ENCODE assay signal across 9 cellular contexts in the genomic region with DNA sequence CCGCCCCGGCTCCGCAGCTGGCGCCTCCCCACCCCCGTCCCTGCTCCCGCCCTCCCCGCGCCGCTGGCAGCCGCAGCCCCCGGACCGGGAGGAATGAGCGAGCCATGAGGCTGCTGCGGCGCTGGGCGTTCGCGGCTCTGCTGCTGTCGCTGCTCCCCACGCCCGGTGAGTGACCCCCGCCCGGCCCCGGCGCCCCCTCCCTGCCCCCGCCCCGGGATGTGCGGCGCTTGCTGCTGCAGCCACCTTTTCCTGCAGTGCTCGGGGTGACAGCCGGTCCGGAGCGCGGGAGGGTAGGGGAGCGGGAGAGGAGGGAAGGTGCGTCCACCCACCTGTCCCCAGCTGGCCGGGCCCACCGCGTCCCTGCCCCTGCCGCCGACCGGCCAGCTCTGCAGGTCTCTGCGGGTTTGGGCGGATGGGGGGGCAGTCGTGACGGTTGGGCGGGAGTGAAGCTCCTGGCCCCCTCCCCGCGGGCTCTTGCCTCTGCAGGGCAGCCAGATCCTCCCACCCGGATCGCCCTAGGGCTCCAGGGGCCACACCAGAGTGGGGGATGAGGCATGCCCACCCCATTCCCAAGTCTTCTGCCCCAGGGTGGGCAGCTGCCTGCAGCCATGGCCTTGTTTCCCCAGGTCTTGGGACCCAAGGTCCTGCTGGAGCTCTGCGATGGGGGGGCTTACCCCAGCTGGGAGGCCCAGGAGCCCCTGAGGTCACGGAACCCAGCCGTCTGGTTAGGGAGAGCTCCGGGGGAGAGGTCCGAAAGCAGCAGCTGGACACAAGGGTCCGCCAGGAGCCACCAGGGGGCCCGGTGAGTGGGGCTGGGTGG. TPM values are rescaled to one million over a fixed set of nuclear protein-coding genes. Genes with fewer than 3 reads are reported as not detected.
A peak's percentile ranks its signal among the peaks of the same experiment; 100 is the strongest.
DNase-seq lines count a peak whose midpoint lies in the region; ATAC-seq and TF ChIP-seq lines count a peak whose summit lies in the region.
"Had no signal": no experiment of that assay in that cellular context is flagged by ENCODE, and none has a peak within 500 bp of the region (broad histone marks: within the 10 kb centered on the region; RNA-seq: fewer than 3 reads in every experiment).

No MANE protein-coding gene starts in this region.

- TF ChIP-seq CTCF in GM20000 (IDR thresholded peaks at IDR 0.05; ENCODE audit: extremely low read depth, missing control alignments): no peak
- no peak for TF ChIP-seq CTCF in foreskin keratinocyte (conservative IDR thresholded peaks at IDR 0.05)
- TF ChIP-seq CTCF in sigmoid colon (IDR thresholded peaks at IDR 0.05): no peak

- DNase-seq in GM20000 (ENCODE audit: low spot score) (peak; percentile 70), SK-N-MC (ENCODE audit: low read depth, low spot score) (no peak), foreskin keratinocyte (no peak), sigmoid colon (no peak), NCI-H146 (lab: John Stamatoyannopoulos, UW) (no peak), germinal center (ENCODE audit: low spot score) (no peak), HK-2 (ENCODE audit: unreplicated experiment) (no peak)

- intact Hi-C loops in sigmoid colon (cut with DNase I): no loop called here

- ATAC-seq in foreskin keratinocyte (peak; percentile 5), GM19023 (IDR thresholded peaks at IDR 0.05; ENCODE audit: unreplicated experiment) (no peak)

- H3K9me3 ChIP-seq in SK-N-MC (ENCODE audit: low read depth, low read length): no peaks in the 10 kb centered on the region
- no peaks in the 10 kb centered on the region for H3K9me3 ChIP-seq in sigmoid colon

- no peak overlapping the region for H3K27ac ChIP-seq in SK-N-MC
- no peak overlapping the region for H3K27ac ChIP-seq in foreskin keratinocyte
- no peak overlapping the region for H3K27ac ChIP-seq in sigmoid colon
- H3K27ac ChIP-seq: SJSA1 had no signal

- H3K4me3 ChIP-seq in SK-N-MC (peak overlapping the region; percentile 83), sigmoid colon (peak overlapping the region; percentile 26 to 53 (median 44))
- H3K4me3 ChIP-seq: SJSA1 had no signal

- H3K9ac ChIP-seq in SK-N-MC (ENCODE audit: insufficient read length): peak overlapping the region; percentile 60

- WGBS in sigmoid colon, 2 donors: 5 to 8% methylated on average over 58 of the region's 58 CpGs

- TF ChIP-seq EP300 in sigmoid colon (IDR thresholded peaks at IDR 0.05): no peak

- H3K27me3 ChIP-seq in foreskin keratinocyte: peaks cover 49% of the 10 kb centered on the region
- peaks cover 14 to 52% (median 34%) of the 10 kb centered on the region in 3 donors for H3K27me3 ChIP-seq in sigmoid colon

- H3K36me3 ChIP-seq in SK-N-MC (ENCODE audit: insufficient read depth, low read length): no peaks in the 10 kb centered on the region
- no peaks in the 10 kb centered on the region for H3K36me3 ChIP-seq in sigmoid colon
- H3K36me3 ChIP-seq: SJSA1 had no signal

- no peaks in the 10 kb centered on the region for H3K4me1 ChIP-seq in foreskin keratinocyte
- peaks cover 0 to 16% (median 14%) of the 10 kb centered on the region in 4 donors for H3K4me1 ChIP-seq in sigmoid colon

- TF ChIP-seq POLR2A in sigmoid colon (IDR thresholded peaks at IDR 0.05): no peak

RNA-seq across cellular contexts. Expression of a gene that starts 0.5 kb away (rescaled TPM):
- total RNA-seq in foreskin keratinocyte (0.04 and 0.10 TPM in 2 replicates), sigmoid colon (1 to 10 TPM; 1.8 to 3.3 (median 3.2) TPM)
- polyA plus RNA-seq in foreskin keratinocyte (0.08 and 0.13 TPM in 2 replicates), sigmoid colon (under 1 TPM in 2 of 3 donors, not detected in 1; under 0.01 to 0.61 TPM)

RNA-seq across cellular contexts. Expression of a gene that starts 50.8 kb away (rescaled TPM):
- total RNA-seq in foreskin keratinocyte (9.0 and 12.0 TPM in 2 replicates), sigmoid colon (1 to 10 TPM; 3.5 to 5.2 (median 4.8) TPM)
- polyA plus RNA-seq in foreskin keratinocyte (6.4 and 9.2 TPM in 2 replicates), sigmoid colon (1 to 10 TPM in 2 of 3 donors, under 1 TPM in 1; 0.60 to 7.8 (median 1.2) TPM)
